8 cellular contexts compared by ENCODE assay signal in genomic region chr2:197514754-197515153, GRCh38. TPM values are rescaled to one million over a fixed set of nuclear protein-coding genes. Genes with fewer than 3 reads are reported as not detected.
DNase-seq lines count a peak whose midpoint lies in the region; ATAC-seq, FAIRE-seq and TF ChIP-seq lines count a peak whose summit lies in the region.

No MANE protein-coding gene starts in this region.

- peak overlapping the region; percentile 94 for H3K9ac ChIP-seq in keratinocyte (ENCODE audit: control insufficient read depth, extremely low read depth, insufficient read depth, low read length)

- CTCF ChIA-PET in activated CD4-positive, alpha-beta memory T cell treated with anti-CD3 and anti-CD28 coated beads, Interleukin-2, amount 10 ng/mL, durations not matched to agents 7 days and 5 days (lab: Charles Lee), result interaction anchor here (1.3 to 3.2 kb wide), 3 partner anchors 10 to 190 kb away, joined by 3 to 30 read pairs (median 11); partner anchors contain the start of genes HSPD1, HSPE1 and MARS2

- H3K27me3 Mint-ChIP-seq in activated CD4-positive, alpha-beta memory T cell treated with anti-CD3 and anti-CD28 coated beads, Interleukin-2, amount 10 ng/mL, durations not matched to agents 7 days and 5 days, result no peaks in the 10 kb centered on the region

- peak overlapping the region; percentile 99 for H3K4me3 ChIP-seq in BE2C (ENCODE audit: low read depth, low read length)
- peak overlapping the region in 2 of 3 experiments; percentile 69 to 78 for H3K4me3 ChIP-seq in keratinocyte (ENCODE audit: control insufficient read depth in 2 of 3, extremely low read depth in 1 of 3, insufficient read depth in 2 of 3, low read depth in 1 of 3, low read length in 3 of 3)
- peak overlapping the region; percentile 89 for H3K4me3 ChIP-seq in thoracic aorta

- H3K27me3 ChIP-seq in BE2C (no peaks in the 10 kb centered on the region), keratinocyte (ENCODE audit: control insufficient read depth, extremely low read depth, insufficient read depth, low read length) (no peaks in the 10 kb centered on the region), thoracic aorta (replicated peaks; ENCODE audit: insufficient read depth) (no peaks in the 10 kb centered on the region)

- POLR2A ChIA-PET in activated CD4-positive, alpha-beta memory T cell treated with anti-CD3 and anti-CD28 coated beads, Interleukin-2, amount 10 ng/mL, durations not matched to agents 7 days and 5 days (lab: Charles Lee), result interaction anchor here (0.6 to 6.6 kb wide), 7 partner anchors 8 to 191 kb away, joined by 3 to 275 read pairs (median 34); partner anchors contain the start of genes COQ10B, HSPD1, HSPE1 and MARS2

- peak overlapping the region; percentile 81 for H3K27ac Mint-ChIP-seq in activated CD4-positive, alpha-beta memory T cell treated with anti-CD3 and anti-CD28 coated beads, Interleukin-2, amount 10 ng/mL, durations not matched to agents 7 days and 5 days

- no peak for TF ChIP-seq CTCF in BE2C (IDR thresholded peaks at IDR 0.05; ENCODE audit: low read depth, low read length)
- TF ChIP-seq CTCF in keratinocyte (optimal IDR thresholded peaks at IDR 0.05 in 1 of 3, IDR thresholded peaks at IDR 0.05 in 1 of 3, conservative IDR thresholded peaks at IDR 0.05 in 1 of 3; ENCODE audit: extremely low read depth in 1 of 3, insufficient read depth in 2 of 3, low read length in 3 of 3), result no peak
- TF ChIP-seq CTCF in thoracic aorta (IDR thresholded peaks at IDR 0.05), result no peak

- DNase-seq in BE2C, result no peak
- DNase-seq in HT1080 (ENCODE audit: low read depth), result peak; percentile 26
- no peak for DNase-seq in activated CD4-positive, alpha-beta memory T cell treated with anti-CD3 and anti-CD28 coated beads, Interleukin-2, amount 10 ng/mL, durations not matched to agents 7 days and 5 days
- DNase-seq in keratinocyte (ENCODE audit: low read depth, low spot score), result no peak
- DNase-seq in thoracic aorta (ENCODE audit: low spot score), result no peak
- DNase-seq in iPS-NIHi7 (ENCODE audit: extremely low spot score), result no peak
- no peak for DNase-seq in hypothalamus (lab: John Stamatoyannopoulos, UW)

- peaks cover 5% of the 10 kb centered on the region for H3K4me1 ChIP-seq in BE2C
- H3K4me1 ChIP-seq in keratinocyte (ENCODE audit: control insufficient read depth, extremely low read depth, insufficient read depth, low read length), result peaks cover 13% of the 10 kb centered on the region
- peaks cover 13 to 24% of the 10 kb centered on the region in 2 donors for H3K4me1 ChIP-seq in thoracic aorta (ENCODE audit: control insufficient read depth in 1 of 2, low read depth in 2 of 2)

- H3K9me3 Mint-ChIP-seq in activated CD4-positive, alpha-beta memory T cell treated with anti-CD3 and anti-CD28 coated beads, Interleukin-2, amount 10 ng/mL, durations not matched to agents 7 days and 5 days, result no peaks in the 10 kb centered on the region

- H3K9me1 ChIP-seq in keratinocyte (ENCODE audit: control insufficient read depth, extremely low read depth, insufficient read depth, low read length), result no peaks in the 10 kb centered on the region

- peak overlapping the region; percentile 83 for H3K27ac ChIP-seq in keratinocyte (ENCODE audit: control insufficient read depth, insufficient read depth, low read length)
- peak overlapping the region; percentile 87 to 90 for H3K27ac ChIP-seq in thoracic aorta

- peak overlapping the region; percentile 100 for H2AFZ ChIP-seq in keratinocyte (ENCODE audit: control insufficient read depth, low read length)

- H3K36me3 Mint-ChIP-seq in activated CD4-positive, alpha-beta memory T cell treated with anti-CD3 and anti-CD28 coated beads, Interleukin-2, amount 10 ng/mL, durations not matched to agents 7 days and 5 days (ENCODE audit: low read depth), result peaks cover 15% of the 10 kb centered on the region

- dilution Hi-C loops in keratinocyte (cut with MboI; ENCODE audit: extremely low pct_ligation_motif_present, low sequenced_read_pairs), result no loop called here

- H3K9me3 ChIP-seq in BE2C (no peaks in the 10 kb centered on the region), keratinocyte (ENCODE audit: control insufficient read depth, low read depth, low read length) (no peaks in the 10 kb centered on the region), thoracic aorta (no peaks in the 10 kb centered on the region)

- H3K36me3 ChIP-seq in BE2C (no peaks in the 10 kb centered on the region), keratinocyte (ENCODE audit: control insufficient read depth in 2 of 2, extremely low read depth in 1 of 2, insufficient read depth in 2 of 2, low read length in 2 of 2) (no peaks in the 10 kb centered on the region), thoracic aorta (no peaks in the 10 kb centered on the region)

- H3K4me1 Mint-ChIP-seq in activated CD4-positive, alpha-beta memory T cell treated with anti-CD3 and anti-CD28 coated beads, Interleukin-2, amount 10 ng/mL, durations not matched to agents 7 days and 5 days, result peaks cover 29% of the 10 kb centered on the region

- H3K4me2 ChIP-seq in keratinocyte (ENCODE audit: control insufficient read depth, extremely low read depth, insufficient read depth, low read depth, low read length), result peak overlapping the region; percentile 88

- peaks cover 43% of the 10 kb centered on the region for H3K79me2 ChIP-seq in keratinocyte (ENCODE audit: control insufficient read depth, insufficient read depth, low read length)

- peak; percentile 5 for FAIRE-seq in keratinocyte (lab: Jason Lieb, UNC)

- peaks cover 5% of the 10 kb centered on the region for H4K20me1 ChIP-seq in keratinocyte (ENCODE audit: control insufficient read depth, extremely low read depth, insufficient read depth, low read length)

- ATAC-seq in thoracic aorta (ENCODE audit: insufficient number of reproducible peaks, low FRiP score, low read depth), result no peak
- ATAC-seq in HG02678 (IDR thresholded peaks at IDR 0.05; ENCODE audit: unreplicated experiment), result no peak

- H3K4me3 Mint-ChIP-seq in activated CD4-positive, alpha-beta memory T cell treated with anti-CD3 and anti-CD28 coated beads, Interleukin-2, amount 10 ng/mL, durations not matched to agents 7 days and 5 days, result peak overlapping the region; percentile 96

RNA-seq across cellular contexts. Expression of gene MOB4, which starts 1.1 kb away (rescaled TPM):
- 66.7 TPM for polyA plus RNA-seq in BE2C (2012; ENCODE audit: insufficient read depth, insufficient read length, low read depth)
- 20.1 and 26.2 TPM in 2 replicates for total RNA-seq in HT1080 (2014; rRNA removed; shearing (Covaris generic))
- polyA plus RNA-seq in HT1080 (2015; cell fraction: cytosol; rRNA removed), result 45.2 and 50.0 TPM in 2 replicates
- 29.2 and 36.0 TPM in 2 replicates for polyA plus RNA-seq in HT1080 (2015; cell fraction: nucleus; rRNA removed)
- 10 to 100 TPM; 23.5 to 24.8 TPM for total RNA-seq in activated CD4-positive, alpha-beta memory T cell treated with anti-CD3 and anti-CD28 coated beads, Interleukin-2, amount 10 ng/mL, durations not matched to agents 7 days and 5 days
- 25.9 to 53.6 TPM (median 37.6 TPM) in 3 replicates for polyA plus RNA-seq in keratinocyte
- 15.7 TPM for polyA plus RNA-seq in keratinocyte (2011; ENCODE audit: low read depth)
- 29.8 and 58.2 TPM in 2 replicates for polyA plus RNA-seq in keratinocyte (2011; cell fraction: cytosol; rRNA removed)
- 20.3 and 39.2 TPM in 2 replicates for polyA plus RNA-seq in keratinocyte (2011; cell fraction: nucleus; rRNA removed)
- polyA plus RNA-seq in keratinocyte (2012; ENCODE audit: low replicate concordance), result 33.7 and 34.7 TPM in 2 replicates
- 7.6 to 36.5 TPM (median 11.0 TPM) in 3 replicates for polyA minus RNA-seq in keratinocyte
- polyA minus RNA-seq in keratinocyte (2011; cell fraction: cytosol; rRNA and poly(A)+ RNA removed), result 16.9 TPM
- 7.9 and 18.5 TPM in 2 replicates for polyA minus RNA-seq in keratinocyte (2011; cell fraction: nucleus; rRNA and poly(A)+ RNA removed)
- 10 to 100 TPM; 17.5 to 27.2 TPM for total RNA-seq in thoracic aorta

RNA-seq across cellular contexts. Expression of gene HSPE1, which starts 14.6 kb away (rescaled TPM):
- polyA plus RNA-seq in BE2C (2012; ENCODE audit: insufficient read depth, insufficient read length, low read depth), result 441 TPM
- 266 and 324 TPM in 2 replicates for total RNA-seq in HT1080 (2014; rRNA removed; shearing (Covaris generic))
- 377 TPM in 2 replicates for polyA plus RNA-seq in HT1080 (2015; cell fraction: cytosol; rRNA removed)
- 152 and 193 TPM in 2 replicates for polyA plus RNA-seq in HT1080 (2015; cell fraction: nucleus; rRNA removed)
- 10 to 100 TPM; 85.9 to 92.6 TPM for total RNA-seq in activated CD4-positive, alpha-beta memory T cell treated with anti-CD3 and anti-CD28 coated beads, Interleukin-2, amount 10 ng/mL, durations not matched to agents 7 days and 5 days
- polyA plus RNA-seq in keratinocyte, result 105 to 277 TPM (median 209 TPM) in 3 replicates
- 68.0 TPM for polyA plus RNA-seq in keratinocyte (2011; ENCODE audit: low read depth)
- 105 and 135 TPM in 2 replicates for polyA plus RNA-seq in keratinocyte (2011; cell fraction: cytosol; rRNA removed)
- polyA plus RNA-seq in keratinocyte (2011; cell fraction: nucleus; rRNA removed), result 32.2 and 103 TPM in 2 replicates
- 185 and 287 TPM in 2 replicates for polyA plus RNA-seq in keratinocyte (2012; ENCODE audit: low replicate concordance)
- polyA minus RNA-seq in keratinocyte, result 0.66 to 60.1 TPM (median 11.7 TPM) in 3 replicates
- 28.0 TPM for polyA minus RNA-seq in keratinocyte (2011; cell fraction: cytosol; rRNA and poly(A)+ RNA removed)
- 10.1 and 15.7 TPM in 2 replicates for polyA minus RNA-seq in keratinocyte (2011; cell fraction: nucleus; rRNA and poly(A)+ RNA removed)
- total RNA-seq in thoracic aorta, result 10 to 100 TPM; 26.3 to 45.0 TPM

RNA-seq across cellular contexts. Expression of gene HSPD1, which starts 15.1 kb away (rescaled TPM):
- 331 TPM for polyA plus RNA-seq in BE2C (2012; ENCODE audit: insufficient read depth, insufficient read length, low read depth)
- total RNA-seq in HT1080 (2014; rRNA removed; shearing (Covaris generic)), result 475 and 581 TPM in 2 replicates
- polyA plus RNA-seq in HT1080 (2015; cell fraction: cytosol; rRNA removed), result 462 and 533 TPM in 2 replicates
- polyA plus RNA-seq in HT1080 (2015; cell fraction: nucleus; rRNA removed), result 648 and 714 TPM in 2 replicates
- total RNA-seq in activated CD4-positive, alpha-beta memory T cell treated with anti-CD3 and anti-CD28 coated beads, Interleukin-2, amount 10 ng/mL, durations not matched to agents 7 days and 5 days, result 100 to 1,000 TPM; 227 to 229 TPM
- 176 to 405 TPM (median 245 TPM) in 3 replicates for polyA plus RNA-seq in keratinocyte
- 626 TPM for polyA plus RNA-seq in keratinocyte (2011; ENCODE audit: low read depth)
- polyA plus RNA-seq in keratinocyte (2011; cell fraction: cytosol; rRNA removed), result 166 and 305 TPM in 2 replicates
- 205 and 263 TPM in 2 replicates for polyA plus RNA-seq in keratinocyte (2011; cell fraction: nucleus; rRNA removed)
- polyA plus RNA-seq in keratinocyte (2012; ENCODE audit: low replicate concordance), result 223 and 301 TPM in 2 replicates
- 109 to 351 TPM (median 167 TPM) in 3 replicates for polyA minus RNA-seq in keratinocyte
- 164 TPM for polyA minus RNA-seq in keratinocyte (2011; cell fraction: cytosol; rRNA and poly(A)+ RNA removed)
- polyA minus RNA-seq in keratinocyte (2011; cell fraction: nucleus; rRNA and poly(A)+ RNA removed), result 96.3 and 152 TPM in 2 replicates
- 100 to 1,000 TPM in 1 of 2 donors, 10 to 100 TPM in 1; 48.9 to 121 TPM for total RNA-seq in thoracic aorta
